In the genomic region with DNA sequence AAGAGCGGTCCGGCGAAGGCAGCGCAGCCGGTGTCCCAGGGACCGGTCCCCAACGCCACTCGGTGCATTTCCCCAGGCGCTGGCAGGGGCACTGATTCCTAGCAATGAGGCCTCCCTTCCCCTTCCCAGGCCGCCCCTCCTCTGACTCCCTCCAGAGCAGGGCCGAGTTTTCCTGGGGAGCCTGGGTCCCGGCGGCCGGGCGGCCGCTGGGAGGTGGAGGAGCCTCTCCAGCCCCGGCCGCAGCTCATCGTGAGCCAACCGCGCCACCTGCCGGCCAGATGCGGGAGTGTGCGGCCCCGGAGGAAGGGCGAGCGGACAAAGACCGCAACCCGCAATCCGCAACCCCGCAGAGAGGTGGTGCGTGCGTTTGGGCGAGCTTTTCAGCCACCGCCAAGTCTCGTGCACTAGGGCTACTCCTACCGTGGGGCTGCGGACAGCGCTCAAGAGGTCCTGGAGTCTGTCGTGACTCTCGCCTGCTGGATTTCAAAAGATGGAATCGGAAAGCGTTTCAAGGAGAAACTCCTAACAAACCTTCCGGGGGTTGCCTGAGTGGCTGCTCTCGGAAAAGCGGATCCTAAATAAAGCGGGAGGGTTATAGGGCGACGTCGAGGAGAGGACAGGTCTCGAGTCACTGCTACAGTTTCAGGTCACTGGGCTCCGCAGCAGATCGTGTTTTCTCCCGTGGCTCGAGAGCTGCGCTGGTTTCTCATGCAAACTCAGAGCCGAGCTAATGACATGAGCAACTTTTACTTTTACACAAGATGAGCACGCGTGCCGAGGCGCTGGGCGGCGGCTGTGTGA, we compare ENCODE assay signal across 1 cellular context.
TF ChIP-seq lines count a peak whose summit lies in the region.

No MANE protein-coding gene starts in this region.

TF ChIP-seq in HepG2, 621 proteins besides CTCF, POLR2A, EP300 and RAD21 (continued from another document and continues in another):
- TF ChIP-seq ZBTB49 (CRISPR knock-in tag; IDR thresholded peaks at IDR 0.05; ENCODE audit: borderline replicate concordance): no peak
- peak; percentile 47; the same call in 1 of the 2 replicates for TF ChIP-seq ZNF619 (CRISPR knock-in tag; IDR thresholded peaks at IDR 0.05)
- no peak for TF ChIP-seq ZFP90 (CRISPR knock-in tag; IDR thresholded peaks at IDR 0.05; ENCODE audit: borderline replicate concordance)
- 0 out of 2 replicates have a peak, but pooled peaks have one; percentile 69 for TF ChIP-seq ZNF441 (CRISPR knock-in tag; IDR thresholded peaks at IDR 0.05; ENCODE audit: borderline replicate concordance)
- TF ChIP-seq CHD2 (IDR thresholded peaks at IDR 0.05; ENCODE audit: low read depth, low read length): no peak
- TF ChIP-seq STAG1 (CRISPR knock-in tag; IDR thresholded peaks at IDR 0.05): peak; percentile 98
- TF ChIP-seq MXI1 (IDR thresholded peaks at IDR 0.05; ENCODE audit: borderline replicate concordance, low read depth, low read length): peak; percentile 24; the same call in 1 of the 3 replicates
- TF ChIP-seq NBN (conservative IDR thresholded peaks at IDR 0.05): no peak
- TF ChIP-seq ZNF510 (CRISPR knock-in tag; IDR thresholded peaks at IDR 0.05; ENCODE audit: low read depth): no peak
- no peak for TF ChIP-seq HCFC1 (IDR thresholded peaks at IDR 0.05; ENCODE audit: low read depth, low read length)
- TF ChIP-seq SMC3 (IDR thresholded peaks at IDR 0.05; ENCODE audit: low read length): peak; percentile 44; the same call in 1 of the 2 replicates
- no peak for TF ChIP-seq ZNF30 (CRISPR knock-in tag; IDR thresholded peaks at IDR 0.05)
- TF ChIP-seq, protein P1, sequence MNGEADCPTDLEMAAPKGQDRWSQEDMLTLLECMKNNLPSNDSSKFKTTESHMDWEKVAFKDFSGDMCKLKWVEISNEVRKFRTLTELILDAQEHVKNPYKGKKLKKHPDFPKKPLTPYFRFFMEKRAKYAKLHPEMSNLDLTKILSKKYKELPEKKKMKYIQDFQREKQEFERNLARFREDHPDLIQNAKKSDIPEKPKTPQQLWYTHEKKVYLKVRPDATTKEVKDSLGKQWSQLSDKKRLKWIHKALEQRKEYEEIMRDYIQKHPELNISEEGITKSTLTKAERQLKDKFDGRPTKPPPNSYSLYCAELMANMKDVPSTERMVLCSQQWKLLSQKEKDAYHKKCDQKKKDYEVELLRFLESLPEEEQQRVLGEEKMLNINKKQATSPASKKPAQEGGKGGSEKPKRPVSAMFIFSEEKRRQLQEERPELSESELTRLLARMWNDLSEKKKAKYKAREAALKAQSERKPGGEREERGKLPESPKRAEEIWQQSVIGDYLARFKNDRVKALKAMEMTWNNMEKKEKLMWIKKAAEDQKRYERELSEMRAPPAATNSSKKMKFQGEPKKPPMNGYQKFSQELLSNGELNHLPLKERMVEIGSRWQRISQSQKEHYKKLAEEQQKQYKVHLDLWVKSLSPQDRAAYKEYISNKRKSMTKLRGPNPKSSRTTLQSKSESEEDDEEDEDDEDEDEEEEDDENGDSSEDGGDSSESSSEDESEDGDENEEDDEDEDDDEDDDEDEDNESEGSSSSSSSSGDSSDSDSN (CRISPR knock-in tag; IDR thresholded peaks at IDR 0.05): peak; percentile 63; the same call in 1 of the 2 replicates
- peak; percentile 71 for TF ChIP-seq SALL1 (CRISPR knock-in tag; IDR thresholded peaks at IDR 0.05)
- TF ChIP-seq, protein P2, sequence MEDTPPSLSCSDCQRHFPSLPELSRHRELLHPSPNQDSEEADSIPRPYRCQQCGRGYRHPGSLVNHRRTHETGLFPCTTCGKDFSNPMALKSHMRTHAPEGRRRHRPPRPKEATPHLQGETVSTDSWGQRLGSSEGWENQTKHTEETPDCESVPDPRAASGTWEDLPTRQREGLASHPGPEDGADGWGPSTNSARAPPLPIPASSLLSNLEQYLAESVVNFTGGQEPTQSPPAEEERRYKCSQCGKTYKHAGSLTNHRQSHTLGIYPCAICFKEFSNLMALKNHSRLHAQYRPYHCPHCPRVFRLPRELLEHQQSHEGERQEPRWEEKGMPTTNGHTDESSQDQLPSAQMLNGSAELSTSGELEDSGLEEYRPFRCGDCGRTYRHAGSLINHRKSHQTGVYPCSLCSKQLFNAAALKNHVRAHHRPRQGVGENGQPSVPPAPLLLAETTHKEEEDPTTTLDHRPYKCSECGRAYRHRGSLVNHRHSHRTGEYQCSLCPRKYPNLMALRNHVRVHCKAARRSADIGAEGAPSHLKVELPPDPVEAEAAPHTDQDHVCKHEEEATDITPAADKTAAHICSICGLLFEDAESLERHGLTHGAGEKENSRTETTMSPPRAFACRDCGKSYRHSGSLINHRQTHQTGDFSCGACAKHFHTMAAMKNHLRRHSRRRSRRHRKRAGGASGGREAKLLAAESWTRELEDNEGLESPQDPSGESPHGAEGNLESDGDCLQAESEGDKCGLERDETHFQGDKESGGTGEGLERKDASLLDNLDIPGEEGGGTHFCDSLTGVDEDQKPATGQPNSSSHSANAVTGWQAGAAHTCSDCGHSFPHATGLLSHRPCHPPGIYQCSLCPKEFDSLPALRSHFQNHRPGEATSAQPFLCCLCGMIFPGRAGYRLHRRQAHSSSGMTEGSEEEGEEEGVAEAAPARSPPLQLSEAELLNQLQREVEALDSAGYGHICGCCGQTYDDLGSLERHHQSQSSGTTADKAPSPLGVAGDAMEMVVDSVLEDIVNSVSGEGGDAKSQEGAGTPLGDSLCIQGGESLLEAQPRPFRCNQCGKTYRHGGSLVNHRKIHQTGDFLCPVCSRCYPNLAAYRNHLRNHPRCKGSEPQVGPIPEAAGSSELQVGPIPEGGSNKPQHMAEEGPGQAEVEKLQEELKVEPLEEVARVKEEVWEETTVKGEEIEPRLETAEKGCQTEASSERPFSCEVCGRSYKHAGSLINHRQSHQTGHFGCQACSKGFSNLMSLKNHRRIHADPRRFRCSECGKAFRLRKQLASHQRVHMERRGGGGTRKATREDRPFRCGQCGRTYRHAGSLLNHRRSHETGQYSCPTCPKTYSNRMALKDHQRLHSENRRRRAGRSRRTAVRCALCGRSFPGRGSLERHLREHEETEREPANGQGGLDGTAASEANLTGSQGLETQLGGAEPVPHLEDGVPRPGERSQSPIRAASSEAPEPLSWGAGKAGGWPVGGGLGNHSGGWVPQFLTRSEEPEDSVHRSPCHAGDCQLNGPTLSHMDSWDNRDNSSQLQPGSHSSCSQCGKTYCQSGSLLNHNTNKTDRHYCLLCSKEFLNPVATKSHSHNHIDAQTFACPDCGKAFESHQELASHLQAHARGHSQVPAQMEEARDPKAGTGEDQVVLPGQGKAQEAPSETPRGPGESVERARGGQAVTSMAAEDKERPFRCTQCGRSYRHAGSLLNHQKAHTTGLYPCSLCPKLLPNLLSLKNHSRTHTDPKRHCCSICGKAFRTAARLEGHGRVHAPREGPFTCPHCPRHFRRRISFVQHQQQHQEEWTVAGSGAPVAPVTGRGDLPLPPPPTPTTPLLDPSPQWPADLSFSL (CRISPR knock-in tag; IDR thresholded peaks at IDR 0.05): no peak
- TF ChIP-seq NFRKB (IDR thresholded peaks at IDR 0.05): no peak
- no peak for TF ChIP-seq ZNF761 (CRISPR knock-in tag; conservative IDR thresholded peaks at IDR 0.05)
- TF ChIP-seq EED (CRISPR knock-in tag; IDR thresholded peaks at IDR 0.05): peak; percentile 69; the same call in 1 of the 2 replicates
- 0 out of 2 replicates have a peak, but pooled peaks have one; percentile 19 for TF ChIP-seq ELF3 (CRISPR knock-in tag; IDR thresholded peaks at IDR 0.05)
- TF ChIP-seq ZNF501 (CRISPR knock-in tag; IDR thresholded peaks at IDR 0.05): peak; percentile 72; the same call in 1 of the 2 replicates
- TF ChIP-seq ARID2 (CRISPR knock-in tag; IDR thresholded peaks at IDR 0.05; ENCODE audit: borderline replicate concordance): no peak
- TF ChIP-seq MEIS1 (CRISPR knock-in tag; IDR thresholded peaks at IDR 0.05; ENCODE audit: borderline replicate concordance): no peak
- TF ChIP-seq TCF7 (IDR thresholded peaks at IDR 0.05; ENCODE audit: low read depth): no peak
- 0 out of 2 replicates have a peak, but pooled peaks have one; percentile 66 for TF ChIP-seq MXD1 (CRISPR knock-in tag; IDR thresholded peaks at IDR 0.05)
- TF ChIP-seq LBX2 (CRISPR knock-in tag; IDR thresholded peaks at IDR 0.05; ENCODE audit: borderline replicate concordance): 0 out of 2 replicates have a peak, but pooled peaks have one; percentile 71
- no peak for TF ChIP-seq ZNF337 (CRISPR knock-in tag; IDR thresholded peaks at IDR 0.05; ENCODE audit: borderline replicate concordance, low read depth)
- no peak for TF ChIP-seq RAD51 (IDR thresholded peaks at IDR 0.05; ENCODE audit: borderline replicate concordance)
- TF ChIP-seq EZH2 (conservative IDR thresholded peaks at IDR 0.05; ENCODE audit: low read depth, low read length): peak; percentile 90
- TF ChIP-seq SRSF4 (IDR thresholded peaks at IDR 0.05; ENCODE audit: low read depth, low read length, poor library complexity, severe bottlenecking): no peak
- TF ChIP-seq ZBED4 (CRISPR knock-in tag; IDR thresholded peaks at IDR 0.05; ENCODE audit: borderline replicate concordance): no peak
- TF ChIP-seq, protein P3, sequence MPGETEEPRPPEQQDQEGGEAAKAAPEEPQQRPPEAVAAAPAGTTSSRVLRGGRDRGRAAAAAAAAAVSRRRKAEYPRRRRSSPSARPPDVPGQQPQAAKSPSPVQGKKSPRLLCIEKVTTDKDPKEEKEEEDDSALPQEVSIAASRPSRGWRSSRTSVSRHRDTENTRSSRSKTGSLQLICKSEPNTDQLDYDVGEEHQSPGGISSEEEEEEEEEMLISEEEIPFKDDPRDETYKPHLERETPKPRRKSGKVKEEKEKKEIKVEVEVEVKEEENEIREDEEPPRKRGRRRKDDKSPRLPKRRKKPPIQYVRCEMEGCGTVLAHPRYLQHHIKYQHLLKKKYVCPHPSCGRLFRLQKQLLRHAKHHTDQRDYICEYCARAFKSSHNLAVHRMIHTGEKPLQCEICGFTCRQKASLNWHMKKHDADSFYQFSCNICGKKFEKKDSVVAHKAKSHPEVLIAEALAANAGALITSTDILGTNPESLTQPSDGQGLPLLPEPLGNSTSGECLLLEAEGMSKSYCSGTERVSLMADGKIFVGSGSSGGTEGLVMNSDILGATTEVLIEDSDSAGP (CRISPR knock-in tag; IDR thresholded peaks at IDR 0.05; ENCODE audit: borderline replicate concordance): peak; percentile 82; the same call in 1 of the 2 replicates
- TF ChIP-seq HNF4G (IDR thresholded peaks at IDR 0.05; ENCODE audit: borderline replicate concordance, low read depth, low read length): no peak
- 0 out of 2 replicates have a peak, but pooled peaks have one; percentile 28 for TF ChIP-seq HNF4G (CRISPR knock-in tag; IDR thresholded peaks at IDR 0.05; ENCODE audit: borderline replicate concordance, low read depth)
- TF ChIP-seq NCOA1 (CRISPR knock-in tag; IDR thresholded peaks at IDR 0.05): 0 out of 2 replicates have a peak, but pooled peaks have one; percentile 55
- TF ChIP-seq ZNF652 (CRISPR knock-in tag; IDR thresholded peaks at IDR 0.05; ENCODE audit: borderline replicate concordance, low read depth): no peak
- no peak; the same call in 1 of the 2 replicates for TF ChIP-seq ZNF639 (CRISPR knock-in tag; conservative IDR thresholded peaks at IDR 0.05)
- TF ChIP-seq ZNF431 (CRISPR knock-in tag; IDR thresholded peaks at IDR 0.05; ENCODE audit: borderline replicate concordance, low read depth): no peak
